8 cellular contexts compared by ENCODE assay signal in the genomic region with DNA sequence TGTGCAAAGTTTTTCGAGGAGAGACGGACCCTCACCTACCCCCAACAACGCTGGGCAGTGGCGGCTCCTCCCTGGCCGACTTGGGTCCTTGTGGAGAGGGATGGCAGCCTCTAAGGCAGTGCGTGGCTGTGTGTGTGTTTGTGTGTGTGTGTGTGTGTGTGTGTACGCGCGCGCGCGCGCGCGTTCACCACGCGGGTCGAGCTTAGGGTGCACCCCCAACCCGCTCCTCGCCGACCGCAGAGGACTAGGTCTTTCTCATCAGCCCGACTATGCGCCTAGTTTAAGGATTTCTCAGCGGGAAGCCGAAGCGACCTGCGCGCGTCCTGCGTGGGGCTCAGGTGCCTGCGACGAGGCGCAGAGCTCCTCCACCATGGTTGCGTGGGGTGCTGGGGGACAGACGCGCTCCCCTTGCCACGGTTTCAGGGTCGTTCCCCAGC. TPM values are rescaled to one million over a fixed set of nuclear protein-coding genes. Genes with fewer than 3 reads are reported as not detected.
DNase-seq lines count a peak whose midpoint lies in the region; ATAC-seq and TF ChIP-seq lines count a peak whose summit lies in the region.

No MANE protein-coding gene starts in this region.

- peak overlapping the region; percentile 94 for H3K4me3 ChIP-seq in ACC112 (ENCODE audit: low read depth, low read length)
- peak overlapping the region; percentile 91 for H3K4me3 ChIP-seq in HUES48 (ENCODE audit: low read depth, low read length)
- peak overlapping the region; percentile 65 to 66 for H3K4me3 ChIP-seq in left lung

- peak overlapping the region; percentile 73 for H2AFZ ChIP-seq in ACC112 (ENCODE audit: low read length, unreplicated experiment)

- intact Hi-C loops in left lung (cut with DNase I) = loop anchor here in 1 of 2 donors (10.0 kb wide), 1 partner anchor 51 kb away; no protein-coding TSS in a partner anchor

- 0 out of 2 replicates have a peak overlapping the region, but pooled peaks have one; percentile 37 for H3K27ac ChIP-seq in ACC112 (ENCODE audit: low read depth, low read length)
- peak overlapping the region; percentile 70 for H3K27ac ChIP-seq in HUES48 (ENCODE audit: low read depth, low read length)
- peak overlapping the region; percentile 78 to 86 for H3K27ac ChIP-seq in left lung
- peak overlapping the region; percentile 90 for H3K27ac ChIP-seq in substantia nigra (ENCODE audit: low read depth, low read length, poor library complexity, severe bottlenecking)

- DNase-seq in T47D (ENCODE audit: low read depth in 1 of 2, low spot score in 1 of 2) = peak; percentile 50 to 65
- no peak for DNase-seq in left lung
- DNase-seq in substantia nigra (lab: John Stamatoyannopoulos, UW) = peak in 10 of 49 donors; percentile 24 to 53 (median 37)
- DNase-seq in NAMALWA (ENCODE audit: low spot score) = no peak
- DNase-seq in mucosa of gallbladder (ENCODE audit: low spot score) = no peak

- peaks cover 41% of the 10 kb centered on the region for H3K79me2 ChIP-seq in ACC112 (ENCODE audit: control insufficient read depth, insufficient read depth, low read length, unreplicated experiment)

- H3K4me1 ChIP-seq in ACC112 (ENCODE audit: control insufficient read depth, insufficient read depth, low read length, unreplicated experiment) = peaks cover 19% of the 10 kb centered on the region
- H3K4me1 ChIP-seq in HUES48 (ENCODE audit: control insufficient read depth, insufficient read depth, low read length) = peaks cover 40% of the 10 kb centered on the region
- peaks cover 29 to 47% of the 10 kb centered on the region in 2 donors for H3K4me1 ChIP-seq in left lung

- no peak for TF ChIP-seq CTCF in left lung (IDR thresholded peaks at IDR 0.05)

- peak; percentile 10 for ATAC-seq in left lung
- no peak for ATAC-seq in HG03520 (IDR thresholded peaks at IDR 0.05; ENCODE audit: unreplicated experiment)

- H3K9ac ChIP-seq in HUES48 (ENCODE audit: low read depth, low read length) = peak overlapping the region; percentile 54; the same call in 1 of the 2 replicates

- H3K27me3 ChIP-seq in ACC112 (ENCODE audit: insufficient read depth, low read length) (no peaks in the 10 kb centered on the region), HUES48 (ENCODE audit: control insufficient read depth, insufficient read depth, low read length) (peaks cover 8% of the 10 kb centered on the region), left lung (peaks cover 0 to 64% of the 10 kb centered on the region in 2 donors)

- H3K36me3 ChIP-seq in ACC112 (ENCODE audit: insufficient read depth, low read length) (no peaks in the 10 kb centered on the region), HUES48 (ENCODE audit: control insufficient read depth, insufficient read depth, low read length) (no peaks in the 10 kb centered on the region), left lung (no peaks in the 10 kb centered on the region)

- no peaks in the 10 kb centered on the region for H3K9me3 ChIP-seq in HUES48 (ENCODE audit: control insufficient read depth, insufficient read depth, low read length)
- no peaks in the 10 kb centered on the region for H3K9me3 ChIP-seq in left lung

- in situ Hi-C loops in T47D (cut with HindIII; ENCODE audit: low pct_unique_long_range_greater_than_20kb, low sequenced_read_pairs) = no loop called here

RNA-seq across cellular contexts. Expression of gene SOX13, which starts 0.9 kb away (rescaled TPM):
- total RNA-seq in left lung (10 to 100 TPM; 41.7 to 45.0 TPM), mucosa of gallbladder (76.3 TPM)

Comparison
In these comparisons a context has a peak if more than half of its experiments do, and no peak if none do; other contexts are left out.
1. H3K27ac ChIP-seq: peak in every context shown above with its lines; median percentile 90 in substantia nigra; 82 in left lung; 70 in HUES48; 37 in ACC112.
2. DNase-seq: peak in T47D (2 of 2); none in left lung (0 of 2), NAMALWA (single experiment) and mucosa of gallbladder (single experiment).
3. Peak in every context shown above with its lines, with median percentiles within 50 percentile points of each other: H3K4me3 ChIP-seq.